Comparison of ENCODE assay signal across 1 cellular context in the genomic region with DNA sequence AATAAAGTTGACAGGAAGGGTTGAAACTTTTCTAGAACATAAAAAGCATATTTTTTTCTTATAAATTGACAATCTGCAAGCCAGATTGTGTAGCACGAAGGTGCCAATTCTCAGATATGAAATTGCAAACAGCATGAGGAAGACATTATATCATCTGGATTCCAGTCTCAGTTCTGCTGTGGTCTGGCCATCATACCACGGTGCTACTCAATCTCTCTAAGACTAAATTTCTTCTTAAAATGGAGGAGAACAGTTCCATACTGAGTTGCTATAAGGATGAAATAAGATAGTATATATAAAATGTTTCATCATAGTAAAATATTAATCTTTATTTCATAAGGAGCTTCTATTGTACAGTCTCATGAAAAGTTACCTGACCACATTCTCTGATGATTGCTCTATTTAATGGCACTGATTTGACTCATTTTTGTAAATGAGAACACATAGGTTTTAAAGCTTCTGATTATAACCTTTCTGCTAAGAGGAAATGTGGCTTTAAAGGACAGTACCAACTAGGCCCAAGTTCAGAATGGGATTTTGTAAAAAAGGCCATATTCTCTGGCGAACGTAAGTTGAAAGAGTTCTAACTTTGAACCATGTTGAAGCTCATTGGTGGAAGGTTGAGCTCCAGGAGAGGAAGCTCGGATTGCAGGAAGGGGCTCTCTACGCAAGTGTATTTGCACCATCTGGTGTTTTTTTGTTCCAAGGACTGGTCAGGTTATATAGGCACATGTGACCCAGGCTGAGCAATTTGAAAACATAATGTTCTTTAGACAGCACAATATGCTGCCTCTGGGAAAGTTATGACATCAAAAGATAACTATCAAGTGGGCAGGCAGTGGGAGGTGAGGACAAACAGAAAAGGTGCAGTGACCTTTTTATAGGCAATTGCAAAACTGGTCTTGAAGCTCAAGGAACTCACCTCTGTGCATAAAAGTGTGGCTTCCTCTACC.
TF ChIP-seq lines count a peak whose summit lies in the region.

No MANE protein-coding gene starts in this region.

TF ChIP-seq in GM23338, 12 proteins besides CTCF, POLR2A, EP300 and RAD21 (continued from another document):
- TF ChIP-seq, protein P1, sequence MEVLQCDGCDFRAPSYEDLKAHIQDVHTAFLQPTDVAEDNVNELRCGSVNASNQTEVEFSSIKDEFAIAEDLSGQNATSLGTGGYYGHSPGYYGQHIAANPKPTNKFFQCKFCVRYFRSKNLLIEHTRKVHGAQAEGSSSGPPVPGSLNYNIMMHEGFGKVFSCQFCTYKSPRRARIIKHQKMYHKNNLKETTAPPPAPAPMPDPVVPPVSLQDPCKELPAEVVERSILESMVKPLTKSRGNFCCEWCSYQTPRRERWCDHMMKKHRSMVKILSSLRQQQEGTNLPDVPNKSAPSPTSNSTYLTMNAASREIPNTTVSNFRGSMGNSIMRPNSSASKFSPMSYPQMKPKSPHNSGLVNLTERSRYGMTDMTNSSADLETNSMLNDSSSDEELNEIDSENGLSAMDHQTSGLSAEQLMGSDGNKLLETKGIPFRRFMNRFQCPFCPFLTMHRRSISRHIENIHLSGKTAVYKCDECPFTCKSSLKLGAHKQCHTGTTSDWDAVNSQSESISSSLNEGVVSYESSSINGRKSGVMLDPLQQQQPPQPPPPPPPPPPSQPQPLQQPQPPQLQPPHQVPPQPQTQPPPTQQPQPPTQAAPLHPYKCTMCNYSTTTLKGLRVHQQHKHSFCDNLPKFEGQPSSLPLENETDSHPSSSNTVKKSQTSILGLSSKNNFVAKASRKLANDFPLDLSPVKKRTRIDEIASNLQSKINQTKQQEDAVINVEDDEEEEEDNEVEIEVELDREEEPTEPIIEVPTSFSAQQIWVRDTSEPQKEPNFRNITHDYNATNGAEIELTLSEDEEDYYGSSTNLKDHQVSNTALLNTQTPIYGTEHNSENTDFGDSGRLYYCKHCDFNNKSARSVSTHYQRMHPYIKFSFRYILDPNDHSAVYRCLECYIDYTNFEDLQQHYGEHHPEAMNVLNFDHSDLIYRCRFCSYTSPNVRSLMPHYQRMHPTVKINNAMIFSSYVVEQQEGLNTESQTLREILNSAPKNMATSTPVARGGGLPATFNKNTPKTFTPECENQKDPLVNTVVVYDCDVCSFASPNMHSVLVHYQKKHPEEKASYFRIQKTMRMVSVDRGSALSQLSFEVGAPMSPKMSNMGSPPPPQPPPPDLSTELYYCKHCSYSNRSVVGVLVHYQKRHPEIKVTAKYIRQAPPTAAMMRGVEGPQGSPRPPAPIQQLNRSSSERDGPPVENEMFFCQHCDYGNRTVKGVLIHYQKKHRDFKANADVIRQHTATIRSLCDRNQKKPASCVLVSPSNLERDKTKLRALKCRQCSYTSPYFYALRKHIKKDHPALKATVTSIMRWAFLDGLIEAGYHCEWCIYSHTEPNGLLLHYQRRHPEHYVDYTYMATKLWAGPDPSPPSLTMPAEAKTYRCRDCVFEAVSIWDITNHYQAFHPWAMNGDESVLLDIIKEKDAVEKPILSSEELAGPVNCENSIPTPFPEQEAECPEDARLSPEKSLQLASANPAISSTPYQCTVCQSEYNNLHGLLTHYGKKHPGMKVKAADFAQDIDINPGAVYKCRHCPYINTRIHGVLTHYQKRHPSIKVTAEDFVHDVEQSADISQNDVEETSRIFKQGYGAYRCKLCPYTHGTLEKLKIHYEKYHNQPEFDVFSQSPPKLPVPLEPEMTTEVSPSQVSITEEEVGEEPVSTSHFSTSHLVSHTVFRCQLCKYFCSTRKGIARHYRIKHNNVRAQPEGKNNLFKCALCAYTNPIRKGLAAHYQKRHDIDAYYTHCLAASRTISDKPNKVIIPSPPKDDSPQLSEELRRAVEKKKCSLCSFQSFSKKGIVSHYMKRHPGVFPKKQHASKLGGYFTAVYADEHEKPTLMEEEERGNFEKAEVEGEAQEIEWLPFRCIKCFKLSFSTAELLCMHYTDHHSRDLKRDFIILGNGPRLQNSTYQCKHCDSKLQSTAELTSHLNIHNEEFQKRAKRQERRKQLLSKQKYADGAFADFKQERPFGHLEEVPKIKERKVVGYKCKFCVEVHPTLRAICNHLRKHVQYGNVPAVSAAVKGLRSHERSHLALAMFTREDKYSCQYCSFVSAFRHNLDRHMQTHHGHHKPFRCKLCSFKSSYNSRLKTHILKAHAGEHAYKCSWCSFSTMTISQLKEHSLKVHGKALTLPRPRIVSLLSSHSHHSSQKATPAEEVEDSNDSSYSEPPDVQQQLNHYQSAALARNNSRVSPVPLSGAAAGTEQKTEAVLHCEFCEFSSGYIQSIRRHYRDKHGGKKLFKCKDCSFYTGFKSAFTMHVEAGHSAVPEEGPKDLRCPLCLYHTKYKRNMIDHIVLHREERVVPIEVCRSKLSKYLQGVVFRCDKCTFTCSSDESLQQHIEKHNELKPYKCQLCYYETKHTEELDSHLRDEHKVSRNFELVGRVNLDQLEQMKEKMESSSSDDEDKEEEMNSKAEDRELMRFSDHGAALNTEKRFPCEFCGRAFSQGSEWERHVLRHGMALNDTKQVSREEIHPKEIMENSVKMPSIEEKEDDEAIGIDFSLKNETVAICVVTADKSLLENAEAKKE (CRISPR knock-in tag; IDR thresholded peaks at IDR 0.05) = no peak
- TF ChIP-seq ZNF331 (CRISPR knock-in tag; IDR thresholded peaks at IDR 0.05; ENCODE audit: low read depth) = no peak
- TF ChIP-seq EZH2 (IDR thresholded peaks at IDR 0.05; ENCODE audit: low read depth, unreplicated experiment) = no peak
- no peak for TF ChIP-seq ZNF114 (CRISPR knock-in tag; IDR thresholded peaks at IDR 0.05)
